ENCODE assay signal across 31 cellular contexts in genomic region chr4:2619459-2619858, GRCh38.
DNase-seq lines count a peak whose midpoint lies in the region; ATAC-seq, FAIRE-seq and TF ChIP-seq lines count a peak whose summit lies in the region.
"Had no signal": no experiment of that assay in that cellular context is flagged by ENCODE, and none has a peak within 500 bp of the region (broad histone marks: within the 10 kb centered on the region; RNA-seq: fewer than 3 reads in every experiment).

No MANE protein-coding gene starts in this region.

- CTCF ChIA-PET in H1 (lab: Charles Lee; ENCODE audit: partially characterized antibody) = no interaction called here

- H2BK15ac ChIP-seq in H1 (ENCODE audit: low read length) (no peak overlapping the region), mesenchymal stem cell (ENCODE audit: low read depth, poor library complexity, severe bottlenecking) (no peak overlapping the region)

- H2AFZ ChIP-seq in H1 (ENCODE audit: low read length) = no peak overlapping the region
- H2AFZ ChIP-seq in mesenchymal stem cell (ENCODE audit: low read depth, low read length) = no peak overlapping the region

- H3K4me3 ChIP-seq in H1 (ENCODE audit: extremely low read depth in 1 of 4, insufficient read depth in 2 of 4, low read depth in 3 of 4, low read length in 4 of 4) = no peak overlapping the region
- no peak overlapping the region for H3K4me3 ChIP-seq in mesenchymal stem cell (ENCODE audit: insufficient read depth in 1 of 2, low read depth in 1 of 2, low read length in 2 of 2)
- H3K4me3 ChIP-seq: BLaER1 had no signal

- 58% methylated on average over 8 of the region's 8 CpGs; no CpG with 5 or more reads in 1 of the 2 experiments for WGBS in H1 (ENCODE audit: extremely low coverage in 1 of 2, insufficient coverage in 1 of 2, insufficient read length in 1 of 2, insufficient replicate concordance in 2 of 2, low coverage in 1 of 2, low lambda C conversion rate in 2 of 2, missing lambda C conversion rate in 1 of 2), 2 experiments
- 94% methylated on average over 8 of the region's 8 CpGs for WGBS in mesenchymal stem cell

- no peak overlapping the region for H3K14ac ChIP-seq in H1 (ENCODE audit: insufficient read length)
- H3K14ac ChIP-seq in mesenchymal stem cell (ENCODE audit: low read length in 2 of 2) = no peak overlapping the region

- H3K36me3 Mint-ChIP-seq in osteocyte (ENCODE audit: unreplicated experiment) = no peaks in the 10 kb centered on the region

- peaks cover 29% of the 10 kb centered on the region for H3K4me1 Mint-ChIP-seq in osteocyte (ENCODE audit: unreplicated experiment)

- peak overlapping the region; percentile 18 for H3K27ac Mint-ChIP-seq in osteocyte (ENCODE audit: unreplicated experiment)
- H3K27ac Mint-ChIP-seq: HFFc6 had no signal

- H2BK5ac ChIP-seq in H1 (ENCODE audit: low read depth, low read length) (no peak overlapping the region), mesenchymal stem cell (ENCODE audit: low read depth, low read length, poor library complexity, severe bottlenecking) (no peak overlapping the region)

- no peaks in the 10 kb centered on the region for H3K27me3 Mint-ChIP-seq in osteocyte (ENCODE audit: unreplicated experiment)
- H3K27me3 Mint-ChIP-seq: CD4-positive, alpha-beta memory T cell had no signal

- peak overlapping the region; percentile 65 for H4K5ac ChIP-seq in H1 (ENCODE audit: insufficient read length, low read depth, low read length)

- no peak overlapping the region for H2BK20ac ChIP-seq in H1 (ENCODE audit: low read length)

- H3K4me1 ChIP-seq in H1 (replicated peaks in 1 of 4; ENCODE audit: control insufficient read depth in 3 of 4, insufficient read depth in 4 of 4, low read length in 3 of 4) (peaks cover 1 to 12% (median 5%) of the 10 kb centered on the region in 4 experiments; a peak in 5 of 7 replicates), mesenchymal stem cell (ENCODE audit: control insufficient read depth, insufficient read depth, low read depth, low read length) (peaks cover 7% of the 10 kb centered on the region)
- H3K4me1 ChIP-seq: Caco-2 had no signal

- H3K79me2 ChIP-seq in H1 (ENCODE audit: control insufficient read depth in 1 of 2, insufficient read depth in 2 of 2, low read length in 2 of 2) = peaks cover 3 to 79% of the 10 kb centered on the region in 2 experiments; a peak in 3 of 4 replicates

- H3K9me3 ChIP-seq in H1 (ENCODE audit: insufficient read depth in 2 of 2, low read depth in 1 of 2, low read length in 1 of 2) (no peaks in the 10 kb centered on the region), mesenchymal stem cell (ENCODE audit: control insufficient read depth, low read length) (no peaks in the 10 kb centered on the region)
- H3K9me3 ChIP-seq: BLaER1, Caco-2, SK-N-SH had no signal

- peak; percentile 16 for DNase-seq in activated effector memory CD4-positive, alpha-beta T cell treated with anti-CD3 and anti-CD28 coated beads, Interleukin-2, amount 50 U/mL, for 16 hours
- no peak for DNase-seq in activated effector memory CD4-positive, alpha-beta T cell treated with Interleukin-2 at 50 U/mL for 16 hours
- no peak for DNase-seq in H1 (ENCODE audit: low read depth in 1 of 2, low spot score in 2 of 2)
- DNase-seq in osteocyte (ENCODE audit: extremely low spot score, unreplicated experiment) = no peak
- DNase-seq in mesenchymal stem cell = no peak
- DNase-seq: ACHN; CD4-positive, alpha-beta memory T cell; DMS 273 treated with DMSO at 0.1 percent for 48 hours; DMS79 treated with DMSO at 0.1 percent for 48 hours; HFFc6; IMR-90; NCI-H1092 treated with DMSO at 0.1 percent for 48 hours; NCI-H1436 treated with DMSO at 0.1 percent for 48 hours; NCI-H1930; NCI-H2227 treated with DMSO at 0.1 percent for 48 hours; NCI-H510A; NCI-H748 treated with DMSO at 0.1 percent for 48 hours; SIG-M5; SK-N-SH had no signal

- no peak overlapping the region for H3K56ac ChIP-seq in H1 (replicated peaks; ENCODE audit: insufficient read length, low read depth, low read length)

- TF ChIP-seq RAD21 in H1 (IDR thresholded peaks at IDR 0.05 in 1 of 2, conservative IDR thresholded peaks at IDR 0.05 in 1 of 2; ENCODE audit: low read depth in 2 of 2, low read length in 2 of 2) = no peak

- H2BK120ac ChIP-seq in H1 (replicated peaks; ENCODE audit: low read depth, low read length) = no peak overlapping the region
- no peak overlapping the region for H2BK120ac ChIP-seq in mesenchymal stem cell (ENCODE audit: low read depth, low read length)

- H4K91ac ChIP-seq in H1 (replicated peaks; ENCODE audit: insufficient read length, low read length) (no peak overlapping the region), mesenchymal stem cell (ENCODE audit: low read length) (no peak overlapping the region)

- ATAC-seq in HG03442 (IDR thresholded peaks at IDR 0.05; ENCODE audit: unreplicated experiment) (no peak), SK-N-SH treated with all-trans-retinoic acid at 6 μM for 48 hours (no peak), GM21717 (IDR thresholded peaks at IDR 0.05; ENCODE audit: unreplicated experiment) (no peak)

- TF ChIP-seq CTCF in H1 (IDR thresholded peaks at IDR 0.05; ENCODE audit: control extremely low read depth in 1 of 3, insufficient read depth in 1 of 3, low read depth in 1 of 3, low read length in 3 of 3) (no peak), osteocyte (IDR thresholded peaks at IDR 0.05) (no peak)

- no peak for FAIRE-seq in H1 (lab: Jason Lieb, UNC)
- FAIRE-seq: GM12892, GM18507, H54 had no signal

- H3K4ac ChIP-seq in H1 (replicated peaks; ENCODE audit: insufficient read length, low read depth, low read length) = no peak overlapping the region
- H3K4ac ChIP-seq in mesenchymal stem cell (ENCODE audit: low read depth in 1 of 2, low read length in 2 of 2) = no peak overlapping the region

- H3K23me2 ChIP-seq in H1 (ENCODE audit: low read depth, low read length) = no peaks in the 10 kb centered on the region

- H3K23ac ChIP-seq in H1 (ENCODE audit: insufficient read length) = no peak overlapping the region
- no peak overlapping the region for H3K23ac ChIP-seq in mesenchymal stem cell (ENCODE audit: low read length in 2 of 2)

- TF ChIP-seq POLR2A in H1 (IDR thresholded peaks at IDR 0.05; ENCODE audit: control extremely low read depth in 1 of 2, low read depth in 2 of 2, low read length in 2 of 2) = no peak

- H3K4me2 ChIP-seq in H1 (ENCODE audit: insufficient read depth in 1 of 2, low read depth in 2 of 2, low read length in 2 of 2) (peak overlapping the region; percentile 12 to 49; a peak in 1 of 4 replicates), mesenchymal stem cell (ENCODE audit: low read length, poor library complexity, severe bottlenecking) (no peak overlapping the region)
- H3K4me2 ChIP-seq: KMS-11, SK-N-SH had no signal

- POLR2A ChIA-PET in H1 (lab: Charles Lee; ENCODE audit: partially characterized antibody) = no interaction called here

- H3K27me3 ChIP-seq in H1 (replicated peaks in 1 of 4; ENCODE audit: control insufficient read depth in 3 of 4, extremely low read depth in 1 of 4, insufficient read depth in 3 of 4, low read length in 3 of 4) (no peaks in the 10 kb centered on the region), mesenchymal stem cell (ENCODE audit: control insufficient read depth in 1 of 2, insufficient read depth in 1 of 2, low read length in 2 of 2) (no peaks in the 10 kb centered on the region)
- H3K27me3 ChIP-seq: BLaER1 had no signal

- no peak overlapping the region for H2BK12ac ChIP-seq in H1 (ENCODE audit: low read depth, low read length)
- no peak overlapping the region for H2BK12ac ChIP-seq in mesenchymal stem cell (ENCODE audit: low read length in 2 of 2)

- H3K4me3 Mint-ChIP-seq in osteocyte (ENCODE audit: unreplicated experiment) = no peak overlapping the region
- H3K4me3 Mint-ChIP-seq: CD4-positive, alpha-beta memory T cell; HFFc6 had no signal

- peak overlapping the region; percentile 15; the same call in 1 of the 2 replicates for H3K18ac ChIP-seq in H1 (ENCODE audit: extremely low read depth, low read length)
- H3K18ac ChIP-seq in mesenchymal stem cell (ENCODE audit: low read depth in 1 of 2, low read length in 2 of 2) = no peak overlapping the region

- H4K20me1 ChIP-seq in H1 (replicated peaks in 1 of 2; ENCODE audit: control insufficient read depth in 1 of 2, insufficient read depth in 2 of 2, low read length in 2 of 2) = peaks cover 0 to 9% of the 10 kb centered on the region in 2 experiments

- no peak overlapping the region for H3K9ac ChIP-seq in H1 (replicated peaks in 1 of 4; ENCODE audit: extremely low read depth in 1 of 4, low read depth in 3 of 4, low read length in 3 of 4)
- H3K9ac ChIP-seq in mesenchymal stem cell (ENCODE audit: low read length) = no peak overlapping the region
- H3K9ac ChIP-seq: BLaER1, KMS-11, SK-N-SH had no signal

- no peak for TF ChIP-seq EP300 in H1 (IDR thresholded peaks at IDR 0.05; ENCODE audit: borderline replicate concordance in 1 of 2, low read depth in 2 of 2, low read length in 2 of 2)

- no peak overlapping the region for H4K8ac ChIP-seq in H1 (ENCODE audit: extremely low read depth, insufficient read depth, low read length)
- H4K8ac ChIP-seq in mesenchymal stem cell (ENCODE audit: low read length) = no peak overlapping the region

- H3K79me1 ChIP-seq in H1 (ENCODE audit: low read depth, low read length) = peaks cover 3% of the 10 kb centered on the region; the same call in 1 of the 2 replicates
- peaks cover 20% of the 10 kb centered on the region for H3K79me1 ChIP-seq in mesenchymal stem cell (replicated peaks; ENCODE audit: low read length, poor library complexity, severe bottlenecking)

- no peak overlapping the region for H3K27ac ChIP-seq in H1 (ENCODE audit: low read depth, low read length)
- no peak overlapping the region for H3K27ac ChIP-seq in mesenchymal stem cell (ENCODE audit: low read length, poor library complexity, severe bottlenecking)
- H3K27ac ChIP-seq: 22Rv1, BLaER1, HL-60, KMS-11, RWPE1 had no signal

- no peaks in the 10 kb centered on the region for H3K9me3 Mint-ChIP-seq in osteocyte (ENCODE audit: unreplicated experiment)
- H3K9me3 Mint-ChIP-seq: CD4-positive, alpha-beta memory T cell; HFFc6 had no signal

- H3K36me3 ChIP-seq in H1 (ENCODE audit: control insufficient read depth in 2 of 4, insufficient read depth in 4 of 4, low read length in 3 of 4) (no peaks in the 10 kb centered on the region), mesenchymal stem cell (ENCODE audit: control insufficient read depth in 1 of 2, insufficient read depth in 2 of 2, low read depth in 1 of 2, low read length in 2 of 2) (peaks cover 0 to 7% of the 10 kb centered on the region in 2 experiments)

- H2AK5ac ChIP-seq in H1 (ENCODE audit: low read depth, low read length) (no peak overlapping the region), mesenchymal stem cell (ENCODE audit: low read length, severe bottlenecking) (no peak overlapping the region)

TF ChIP-seq in H1, 55 proteins besides CTCF, POLR2A, EP300 and RAD21 (continues in another document):
- TF ChIP-seq SRF (IDR thresholded peaks at IDR 0.05; ENCODE audit: low read depth, low read length) (no peak), HDAC2 (IDR thresholded peaks at IDR 0.05; ENCODE audit: borderline replicate concordance in 1 of 2, low read depth in 2 of 2, low read length in 2 of 2) (no peak)

TF ChIP-seq in SK-N-SH treated with all-trans-retinoic acid at 6 μM for 48 hours, 23 proteins besides CTCF, POLR2A, EP300 and RAD21:
- TF ChIP-seq ZNF565 (CRISPR knock-in tag; conservative IDR thresholded peaks at IDR 0.05; ENCODE audit: low read depth) (no peak), ZNF70 (CRISPR knock-in tag; IDR thresholded peaks at IDR 0.05) (no peak), ZFP30 (CRISPR knock-in tag; IDR thresholded peaks at IDR 0.05) (no peak), ESRRG (CRISPR knock-in tag; IDR thresholded peaks at IDR 0.05) (no peak)
TF ChIP-seq in SK-N-SH treated with all-trans-retinoic acid at 6 μM for 48 hours: peak in this region for 0.
